13 cellular contexts compared by ENCODE assay signal in the genomic region with DNA sequence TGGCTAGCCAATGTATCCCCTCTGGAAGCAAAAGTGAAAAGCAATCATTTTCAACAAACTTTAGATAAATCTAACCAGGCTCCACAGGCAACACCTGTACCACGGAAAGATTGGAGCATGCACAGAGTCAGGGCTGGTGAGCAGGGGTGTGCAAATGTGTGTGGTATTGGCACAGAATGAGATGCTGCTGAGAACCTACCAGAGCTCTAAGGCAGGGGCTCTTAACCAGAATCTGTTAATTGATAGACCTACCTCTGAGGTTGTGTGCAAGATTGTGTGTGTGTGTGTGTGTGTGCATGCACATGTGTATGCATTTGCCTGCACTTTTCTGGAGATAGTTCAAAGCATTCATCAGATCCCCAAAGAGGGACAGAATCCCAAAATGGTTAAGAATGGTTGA.
DNase-seq lines count a peak whose midpoint lies in the region; ATAC-seq, FAIRE-seq and TF ChIP-seq lines count a peak whose summit lies in the region.
"Had no signal": no experiment of that assay in that cellular context is flagged by ENCODE, and none has a peak within 500 bp of the region (broad histone marks: within the 10 kb centered on the region; RNA-seq: fewer than 3 reads in every experiment).

No MANE protein-coding gene starts in this region.

- H3K79me2 ChIP-seq in GM12878 (ENCODE audit: control insufficient read depth, insufficient read depth, low read length) = peaks cover 48% of the 10 kb centered on the region

- H4K20me1 ChIP-seq in GM12878 (ENCODE audit: control insufficient read depth, insufficient read depth) = peaks cover 11% of the 10 kb centered on the region; the same call in 1 of the 2 replicates

- no peak for TF ChIP-seq CTCF in GM12878 (IDR thresholded peaks at IDR 0.05 in 2 of 3, conservative IDR thresholded peaks at IDR 0.05 in 1 of 3; ENCODE audit: control insufficient read depth in 2 of 3, extremely low read depth in 1 of 3, insufficient read depth in 1 of 3, low read depth in 3 of 3, low read length in 3 of 3)
- TF ChIP-seq CTCF in RWPE1 (conservative IDR thresholded peaks at IDR 0.05; ENCODE audit: low read depth) = no peak
- TF ChIP-seq CTCF in MCF 10A (IDR thresholded peaks at IDR 0.05; ENCODE audit: unreplicated experiment) = no peak

- H3K9ac ChIP-seq in GM12878 (ENCODE audit: control insufficient read depth, insufficient read depth, low read length) = no peak overlapping the region

- H3K9me3 Mint-ChIP-seq in natural killer cell treated with Interleukin-12 subunit alpha and Interleukin-12 subunit beta and Interleukin-15 and Interleukin-18, amount 100 ng/mL, for 72 hours = peaks cover 3% of the 10 kb centered on the region
- no peaks in the 10 kb centered on the region for H3K9me3 Mint-ChIP-seq in MCF 10A (ENCODE audit: unreplicated experiment)

- no peak overlapping the region for H3K4me3 ChIP-seq in GM12878
- H3K4me3 ChIP-seq: SJCRH30 had no signal

- in situ Hi-C loops in GM12878 (cut with MboI) = no loop called here

- intact Hi-C loops in GM12878 (cut with micrococcal nuclease; ENCODE audit: unreplicated experiment) (no loop called here), MCF 10A (cut with micrococcal nuclease) (no loop called here)

- TF ChIP-seq POLR2A in GM12891 (IDR thresholded peaks at IDR 0.05; ENCODE audit: low read depth, low read length) = no peak
- no peak for TF ChIP-seq POLR2A in GM12878 (IDR thresholded peaks at IDR 0.05; ENCODE audit: low read depth, low read length)

- no peaks in the 10 kb centered on the region for H3K27me3 ChIP-seq in GM12878 (replicated peaks in 1 of 2; ENCODE audit: control insufficient read depth in 2 of 2, insufficient read depth in 2 of 2, low read length in 1 of 2)
- H3K27me3 ChIP-seq: SJCRH30 had no signal

- H3K36me3 ChIP-seq in GM12878 (ENCODE audit: control insufficient read depth in 2 of 2, insufficient read depth in 2 of 2, low read length in 1 of 2) = peaks cover 16 to 29% of the 10 kb centered on the region in 2 experiments
- H3K36me3 ChIP-seq: SJCRH30 had no signal

- H3K9me3 ChIP-seq in GM12878 (replicated peaks; ENCODE audit: control insufficient read depth, insufficient read depth, low read length) = peaks cover 10% of the 10 kb centered on the region; the same call in 2 of the 3 replicates
- H3K9me3 ChIP-seq: SJCRH30 had no signal

- H3K27ac ChIP-seq in GM12878 (ENCODE audit: control insufficient read depth, insufficient read depth) (no peak overlapping the region), RWPE1 (no peak overlapping the region)

- no peak overlapping the region for H2AFZ ChIP-seq in GM12878 (ENCODE audit: control insufficient read depth, low read depth, low read length)

- 44% methylated on average over 1 of the region's 1 CpG for WGBS in GM12878 (ENCODE audit: insufficient coverage, insufficient replicate concordance, low lambda C conversion rate, missing lambda C conversion rate)

- peak overlapping the region; percentile 83 for H3K4me3 Mint-ChIP-seq in natural killer cell treated with Interleukin-12 subunit alpha and Interleukin-12 subunit beta and Interleukin-15 and Interleukin-18, amount 100 ng/mL, for 72 hours
- no peak overlapping the region for H3K4me3 Mint-ChIP-seq in MCF 10A (ENCODE audit: unreplicated experiment)
- H3K4me3 Mint-ChIP-seq: CD4-positive, alpha-beta T cell had no signal

- POLR2A ChIA-PET in GM12878 (lab: Charles Lee) = interaction anchor here (0.6 kb wide), 1 partner anchor 12 kb away, joined by 3 read pairs; no protein-coding TSS in a partner anchor
- POLR2A ChIA-PET in RWPE1 (lab: Yijun Ruan, JAX; ENCODE audit: low non-redundant PET) = no interaction called here
- POLR2A ChIA-PET in MCF 10A (lab: Yijun Ruan, JAX) = no interaction called here

- DNase-seq in GM12891 (ENCODE audit: insufficient read length, low spot score) (no peak), GM12878 (ENCODE audit: low read depth, low spot score) (no peak), RWPE1 (ENCODE audit: low spot score) (no peak), T-helper 2 cell (no peak), MCF 10A (ENCODE audit: unreplicated experiment) (no peak)
- DNase-seq in natural killer cell treated with Interleukin-12 subunit alpha and Interleukin-12 subunit beta and Interleukin-15 and Interleukin-18, amount 100 ng/mL, for 72 hours (ENCODE audit: low spot score) = no peak
- no peak for DNase-seq in activated CD4-positive, alpha-beta T cell treated with anti-CD3 and anti-CD28 coated beads for 1 hour
- DNase-seq: CD4-positive, alpha-beta T cell; DMS153; NCI-H187 treated with DMSO at 0.1 percent for 48 hours; NCI-H226; NCI-H524 treated with DMSO at 0.1 percent for 48 hours had no signal

- peak; percentile 67 for FAIRE-seq in GM12891 (lab: Jason Lieb, UNC)
- FAIRE-seq in GM12878 (lab: Jason Lieb, UNC) = no peak

- peaks cover 23% of the 10 kb centered on the region for H3K36me3 Mint-ChIP-seq in natural killer cell treated with Interleukin-12 subunit alpha and Interleukin-12 subunit beta and Interleukin-15 and Interleukin-18, amount 100 ng/mL, for 72 hours
- no peaks in the 10 kb centered on the region for H3K36me3 Mint-ChIP-seq in MCF 10A (ENCODE audit: insufficient read depth, unreplicated experiment)

- RAD21 ChIA-PET in GM12878 (lab: Charles Lee; ENCODE audit: unreplicated experiment) = no interaction called here

- no peak for TF ChIP-seq RAD21 in GM12878 (IDR thresholded peaks at IDR 0.05; ENCODE audit: insufficient read depth, low read depth, low read length)

- H3K4me1 ChIP-seq in GM12878 (ENCODE audit: control insufficient read depth, insufficient read depth, low read length) = peaks cover 35% of the 10 kb centered on the region

- H3K27ac Mint-ChIP-seq in natural killer cell treated with Interleukin-12 subunit alpha and Interleukin-12 subunit beta and Interleukin-15 and Interleukin-18, amount 100 ng/mL, for 72 hours = peak overlapping the region; percentile 85 to 98
- no peak overlapping the region for H3K27ac Mint-ChIP-seq in MCF 10A (ENCODE audit: low read depth, unreplicated experiment)
- H3K27ac Mint-ChIP-seq: CD4-positive, alpha-beta T cell had no signal

- H3K27me3 Mint-ChIP-seq in natural killer cell treated with Interleukin-12 subunit alpha and Interleukin-12 subunit beta and Interleukin-15 and Interleukin-18, amount 100 ng/mL, for 72 hours = no peaks in the 10 kb centered on the region
- no peaks in the 10 kb centered on the region for H3K27me3 Mint-ChIP-seq in MCF 10A (ENCODE audit: insufficient read depth, unreplicated experiment)
- H3K27me3 Mint-ChIP-seq: CD4-positive, alpha-beta T cell had no signal

- 0 out of 2 replicates have a peak overlapping the region, but pooled peaks have one; percentile 30 for H3K4me2 ChIP-seq in GM12878 (ENCODE audit: control insufficient read depth, insufficient read depth)

- CTCF ChIA-PET in GM12878 (lab: Yijun Ruan, JAX) = interaction anchor here (1.1 kb wide), 1 partner anchor 34 kb away, joined by 3 read pairs; no protein-coding TSS in a partner anchor
- CTCF ChIA-PET in RWPE1 (lab: Yijun Ruan, JAX) = interaction anchor here (0.6 kb wide), 1 partner anchor 17 kb away, joined by 3 read pairs; no protein-coding TSS in a partner anchor
- CTCF ChIA-PET in MCF 10A (lab: Yijun Ruan, JAX) = no interaction called here

- BruUV-seq in GM12878 (replicated peaks; lab: Mats Ljungman, UMichigan) (no TSS peak), MCF 10A (replicated peaks; lab: Mats Ljungman, UMichigan) (no TSS peak)

- H3K4me1 Mint-ChIP-seq in natural killer cell treated with Interleukin-12 subunit alpha and Interleukin-12 subunit beta and Interleukin-15 and Interleukin-18, amount 100 ng/mL, for 72 hours (ENCODE audit: low read depth in 2 of 2) = peaks cover 66 to 71% of the 10 kb centered on the region in 2 donors
- no peaks in the 10 kb centered on the region for H3K4me1 Mint-ChIP-seq in MCF 10A (ENCODE audit: insufficient read depth, unreplicated experiment)

- no peak for ATAC-seq in GM12878
- no peak for ATAC-seq in natural killer cell treated with Interleukin-12 subunit alpha and Interleukin-12 subunit beta and Interleukin-15 and Interleukin-18, amount 100 ng/mL, for 72 hours

- SMC1A ChIA-PET in GM12878 (lab: Charles Lee; ENCODE audit: uncharacterized antibody, unreplicated experiment) = no interaction called here

- no peak for TF ChIP-seq EP300 in GM12878 (IDR thresholded peaks at IDR 0.05; ENCODE audit: borderline replicate concordance in 1 of 2, control insufficient read depth in 1 of 2, low read depth in 2 of 2, low read length in 2 of 2)

TF ChIP-seq in GM12891, 5 proteins besides CTCF, POLR2A, EP300 and RAD21:
- TF ChIP-seq POLR2AphosphoS5 (IDR thresholded peaks at IDR 0.05; ENCODE audit: low read depth, low read length) = no peak
- TF ChIP-seq PAX5 (IDR thresholded peaks at IDR 0.05; ENCODE audit: insufficient read depth, low read length, severe bottlenecking) = no peak
- no peak for TF ChIP-seq TAF1 (IDR thresholded peaks at IDR 0.05; ENCODE audit: low read depth, low read length)
- no peak for TF ChIP-seq POU2F2 (IDR thresholded peaks at IDR 0.05; ENCODE audit: low read depth, low read length)
- TF ChIP-seq SPI1 (IDR thresholded peaks at IDR 0.05; ENCODE audit: low read depth, low read length) = no peak

TF ChIP-seq in GM12878, 131 proteins besides CTCF, POLR2A, EP300 and RAD21 (continues in another document):
- no peak for TF ChIP-seq ZNF217 (IDR thresholded peaks at IDR 0.05)
